16 cellular contexts compared by ENCODE assay signal in the genomic region with DNA sequence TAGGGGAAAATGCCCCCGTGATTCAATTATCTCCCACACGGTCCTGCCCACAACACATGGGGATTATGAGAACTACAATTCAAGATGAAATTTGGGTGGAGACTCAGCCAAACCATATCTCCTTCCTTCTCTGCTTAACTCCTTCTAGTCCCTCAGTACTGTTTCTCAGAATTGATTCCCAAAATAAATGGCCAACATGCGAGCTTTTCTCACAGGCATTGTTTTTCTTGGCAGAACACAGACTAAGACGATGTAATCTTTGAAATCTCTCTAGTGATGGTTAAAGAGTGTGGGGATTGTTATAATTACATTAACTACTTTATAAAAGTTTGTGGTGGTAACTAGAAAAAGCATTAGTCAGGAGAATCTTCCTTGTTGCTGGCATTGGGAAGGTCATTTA.
"Had no signal": no experiment of that assay in that cellular context is flagged by ENCODE, and none has a peak within 500 bp of the region (broad histone marks: within the 10 kb centered on the region; RNA-seq: fewer than 3 reads in every experiment).

No MANE protein-coding gene starts in this region.

- H3K4me3 ChIP-seq: gastrocnemius medialis, skin epidermis, tibial nerve, uterus had no signal

- DNase-seq: activated CD4-positive, alpha-beta T cell treated with anti-CD3 and anti-CD28 coated beads, Interleukin-2, amount 10 ng/mL, durations not matched to agents 7 days and 5 days; activated CD4-positive, CD25-positive, alpha-beta regulatory T cell; activated CD8-positive, alpha-beta memory T cell treated with anti-CD3 and anti-CD28 coated beads, Interleukin-2, amount 50 U/mL, for 48 hours; activated gamma-delta T cell treated with Interleukin-2 at 50 U/mL for 16 hours; activated naive CD8-positive, alpha-beta T cell treated with anti-CD3 and anti-CD28 coated beads for 36 hours; amygdala; gastrocnemius medialis; islet precursor cell; stimulated activated CD4-positive, alpha-beta T cell treated with anti-CD3 and anti-CD28 coated beads, Interleukin-15, amount 100 ng/mL, for 24 hours; stimulated activated CD4-positive, alpha-beta T cell treated with anti-CD3 and anti-CD28 coated beads, Interleukin-4, amount 100 ng/mL, for 1 hour; stimulated activated naive B cell treated with anti-CD40 and anti-IgM and Interleukin-4, amounts not matched to agents 10 μg/mL and 1 μg/mL and 100 μg/mL, for 72 hours; T-helper 17 cell; uterus had no signal

- H3K4me1 ChIP-seq: parathyroid adenoma, uterus had no signal

- H3K36me3 ChIP-seq: gastrocnemius medialis, uterus had no signal

- H3K27ac Mint-ChIP-seq: activated CD4-positive, alpha-beta T cell treated with anti-CD3 and anti-CD28 coated beads, Interleukin-2, amount 10 ng/mL, durations not matched to agents 7 days and 5 days; activated naive CD8-positive, alpha-beta T cell treated with anti-CD3 and anti-CD28 coated beads for 36 hours; stimulated activated naive B cell treated with anti-CD40 and anti-IgM and Interleukin-4, amounts not matched to agents 10 μg/mL and 1 μg/mL and 100 μg/mL, for 72 hours; T-helper 17 cell had no signal

- H3K4me1 Mint-ChIP-seq: T-helper 17 cell had no signal

- H3K4me3 Mint-ChIP-seq: activated CD4-positive, alpha-beta T cell treated with anti-CD3 and anti-CD28 coated beads, Interleukin-2, amount 10 ng/mL, durations not matched to agents 7 days and 5 days; activated naive CD8-positive, alpha-beta T cell treated with anti-CD3 and anti-CD28 coated beads for 36 hours; stimulated activated naive B cell treated with anti-CD40 and anti-IgM and Interleukin-4, amounts not matched to agents 10 μg/mL and 1 μg/mL and 100 μg/mL, for 72 hours; T-helper 17 cell had no signal

- ATAC-seq: gastrocnemius medialis; stimulated activated naive B cell treated with anti-CD40 and anti-IgM and Interleukin-4, amounts not matched to agents 10 μg/mL and 1 μg/mL and 100 μg/mL, for 72 hours; T-helper 17 cell had no signal

- H3K27me3 Mint-ChIP-seq: activated CD4-positive, alpha-beta T cell treated with anti-CD3 and anti-CD28 coated beads, Interleukin-2, amount 10 ng/mL, durations not matched to agents 7 days and 5 days; activated naive CD8-positive, alpha-beta T cell treated with anti-CD3 and anti-CD28 coated beads for 36 hours; stimulated activated naive B cell treated with anti-CD40 and anti-IgM and Interleukin-4, amounts not matched to agents 10 μg/mL and 1 μg/mL and 100 μg/mL, for 72 hours; T-helper 17 cell had no signal

- H3K27me3 ChIP-seq: gastrocnemius medialis, tibial nerve, uterus had no signal

- H3K27ac ChIP-seq: gastrocnemius medialis, parathyroid adenoma, skin epidermis, tibial nerve, uterus had no signal

- H3K9me3 ChIP-seq: gastrocnemius medialis, tibial nerve, uterus had no signal

- H3K9me3 Mint-ChIP-seq: activated CD4-positive, alpha-beta T cell treated with anti-CD3 and anti-CD28 coated beads, Interleukin-2, amount 10 ng/mL, durations not matched to agents 7 days and 5 days; activated naive CD8-positive, alpha-beta T cell treated with anti-CD3 and anti-CD28 coated beads for 36 hours had no signal
